In the genomic region with DNA sequence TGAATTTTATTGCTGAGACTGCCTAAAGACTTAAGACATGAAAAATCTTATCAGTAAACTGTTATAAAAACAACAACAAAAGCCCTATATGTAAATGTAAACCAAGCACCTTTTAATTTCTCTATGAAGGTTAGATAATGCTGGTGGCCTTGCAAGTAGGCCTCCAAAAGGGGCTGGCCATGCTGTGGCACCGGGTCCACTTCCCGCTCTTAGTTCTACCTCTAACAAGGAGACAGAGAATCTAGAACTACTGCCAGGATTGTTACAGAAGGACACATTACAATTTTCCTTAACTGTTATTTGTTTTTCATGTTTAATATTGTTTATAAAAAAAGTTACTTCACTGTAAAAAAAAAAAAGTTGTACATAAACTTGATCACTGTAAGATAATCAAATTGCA, we compare ENCODE assay signal across 1 cellular context.
TF ChIP-seq lines count a peak whose summit lies in the region.

No MANE protein-coding gene starts in this region.

TF ChIP-seq in GM23338, 12 proteins besides CTCF, POLR2A, EP300 and RAD21 (continued from another document):
- TF ChIP-seq, protein P1, sequence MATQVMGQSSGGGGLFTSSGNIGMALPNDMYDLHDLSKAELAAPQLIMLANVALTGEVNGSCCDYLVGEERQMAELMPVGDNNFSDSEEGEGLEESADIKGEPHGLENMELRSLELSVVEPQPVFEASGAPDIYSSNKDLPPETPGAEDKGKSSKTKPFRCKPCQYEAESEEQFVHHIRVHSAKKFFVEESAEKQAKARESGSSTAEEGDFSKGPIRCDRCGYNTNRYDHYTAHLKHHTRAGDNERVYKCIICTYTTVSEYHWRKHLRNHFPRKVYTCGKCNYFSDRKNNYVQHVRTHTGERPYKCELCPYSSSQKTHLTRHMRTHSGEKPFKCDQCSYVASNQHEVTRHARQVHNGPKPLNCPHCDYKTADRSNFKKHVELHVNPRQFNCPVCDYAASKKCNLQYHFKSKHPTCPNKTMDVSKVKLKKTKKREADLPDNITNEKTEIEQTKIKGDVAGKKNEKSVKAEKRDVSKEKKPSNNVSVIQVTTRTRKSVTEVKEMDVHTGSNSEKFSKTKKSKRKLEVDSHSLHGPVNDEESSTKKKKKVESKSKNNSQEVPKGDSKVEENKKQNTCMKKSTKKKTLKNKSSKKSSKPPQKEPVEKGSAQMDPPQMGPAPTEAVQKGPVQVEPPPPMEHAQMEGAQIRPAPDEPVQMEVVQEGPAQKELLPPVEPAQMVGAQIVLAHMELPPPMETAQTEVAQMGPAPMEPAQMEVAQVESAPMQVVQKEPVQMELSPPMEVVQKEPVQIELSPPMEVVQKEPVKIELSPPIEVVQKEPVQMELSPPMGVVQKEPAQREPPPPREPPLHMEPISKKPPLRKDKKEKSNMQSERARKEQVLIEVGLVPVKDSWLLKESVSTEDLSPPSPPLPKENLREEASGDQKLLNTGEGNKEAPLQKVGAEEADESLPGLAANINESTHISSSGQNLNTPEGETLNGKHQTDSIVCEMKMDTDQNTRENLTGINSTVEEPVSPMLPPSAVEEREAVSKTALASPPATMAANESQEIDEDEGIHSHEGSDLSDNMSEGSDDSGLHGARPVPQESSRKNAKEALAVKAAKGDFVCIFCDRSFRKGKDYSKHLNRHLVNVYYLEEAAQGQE (IDR thresholded peaks at IDR 0.05; ENCODE audit: unreplicated experiment) = no peak
- TF ChIP-seq CREB1 (CRISPR knock-in tag; IDR thresholded peaks at IDR 0.05; ENCODE audit: low read depth) (no peak), POLR2AphosphoS5 (IDR thresholded peaks at IDR 0.05; ENCODE audit: low read depth) (no peak), NANOG (IDR thresholded peaks at IDR 0.05; ENCODE audit: borderline replicate concordance) (no peak), JUNB (IDR thresholded peaks at IDR 0.05; ENCODE audit: unreplicated experiment) (no peak), EZH2phosphoT487 (IDR thresholded peaks at IDR 0.05; ENCODE audit: unreplicated experiment) (no peak), EZH2 (IDR thresholded peaks at IDR 0.05; ENCODE audit: low read depth, unreplicated experiment) (no peak), STAT1 (IDR thresholded peaks at IDR 0.05; ENCODE audit: unreplicated experiment) (no peak), ZNF114 (CRISPR knock-in tag; IDR thresholded peaks at IDR 0.05) (no peak)
- TF ChIP-seq, protein P2, sequence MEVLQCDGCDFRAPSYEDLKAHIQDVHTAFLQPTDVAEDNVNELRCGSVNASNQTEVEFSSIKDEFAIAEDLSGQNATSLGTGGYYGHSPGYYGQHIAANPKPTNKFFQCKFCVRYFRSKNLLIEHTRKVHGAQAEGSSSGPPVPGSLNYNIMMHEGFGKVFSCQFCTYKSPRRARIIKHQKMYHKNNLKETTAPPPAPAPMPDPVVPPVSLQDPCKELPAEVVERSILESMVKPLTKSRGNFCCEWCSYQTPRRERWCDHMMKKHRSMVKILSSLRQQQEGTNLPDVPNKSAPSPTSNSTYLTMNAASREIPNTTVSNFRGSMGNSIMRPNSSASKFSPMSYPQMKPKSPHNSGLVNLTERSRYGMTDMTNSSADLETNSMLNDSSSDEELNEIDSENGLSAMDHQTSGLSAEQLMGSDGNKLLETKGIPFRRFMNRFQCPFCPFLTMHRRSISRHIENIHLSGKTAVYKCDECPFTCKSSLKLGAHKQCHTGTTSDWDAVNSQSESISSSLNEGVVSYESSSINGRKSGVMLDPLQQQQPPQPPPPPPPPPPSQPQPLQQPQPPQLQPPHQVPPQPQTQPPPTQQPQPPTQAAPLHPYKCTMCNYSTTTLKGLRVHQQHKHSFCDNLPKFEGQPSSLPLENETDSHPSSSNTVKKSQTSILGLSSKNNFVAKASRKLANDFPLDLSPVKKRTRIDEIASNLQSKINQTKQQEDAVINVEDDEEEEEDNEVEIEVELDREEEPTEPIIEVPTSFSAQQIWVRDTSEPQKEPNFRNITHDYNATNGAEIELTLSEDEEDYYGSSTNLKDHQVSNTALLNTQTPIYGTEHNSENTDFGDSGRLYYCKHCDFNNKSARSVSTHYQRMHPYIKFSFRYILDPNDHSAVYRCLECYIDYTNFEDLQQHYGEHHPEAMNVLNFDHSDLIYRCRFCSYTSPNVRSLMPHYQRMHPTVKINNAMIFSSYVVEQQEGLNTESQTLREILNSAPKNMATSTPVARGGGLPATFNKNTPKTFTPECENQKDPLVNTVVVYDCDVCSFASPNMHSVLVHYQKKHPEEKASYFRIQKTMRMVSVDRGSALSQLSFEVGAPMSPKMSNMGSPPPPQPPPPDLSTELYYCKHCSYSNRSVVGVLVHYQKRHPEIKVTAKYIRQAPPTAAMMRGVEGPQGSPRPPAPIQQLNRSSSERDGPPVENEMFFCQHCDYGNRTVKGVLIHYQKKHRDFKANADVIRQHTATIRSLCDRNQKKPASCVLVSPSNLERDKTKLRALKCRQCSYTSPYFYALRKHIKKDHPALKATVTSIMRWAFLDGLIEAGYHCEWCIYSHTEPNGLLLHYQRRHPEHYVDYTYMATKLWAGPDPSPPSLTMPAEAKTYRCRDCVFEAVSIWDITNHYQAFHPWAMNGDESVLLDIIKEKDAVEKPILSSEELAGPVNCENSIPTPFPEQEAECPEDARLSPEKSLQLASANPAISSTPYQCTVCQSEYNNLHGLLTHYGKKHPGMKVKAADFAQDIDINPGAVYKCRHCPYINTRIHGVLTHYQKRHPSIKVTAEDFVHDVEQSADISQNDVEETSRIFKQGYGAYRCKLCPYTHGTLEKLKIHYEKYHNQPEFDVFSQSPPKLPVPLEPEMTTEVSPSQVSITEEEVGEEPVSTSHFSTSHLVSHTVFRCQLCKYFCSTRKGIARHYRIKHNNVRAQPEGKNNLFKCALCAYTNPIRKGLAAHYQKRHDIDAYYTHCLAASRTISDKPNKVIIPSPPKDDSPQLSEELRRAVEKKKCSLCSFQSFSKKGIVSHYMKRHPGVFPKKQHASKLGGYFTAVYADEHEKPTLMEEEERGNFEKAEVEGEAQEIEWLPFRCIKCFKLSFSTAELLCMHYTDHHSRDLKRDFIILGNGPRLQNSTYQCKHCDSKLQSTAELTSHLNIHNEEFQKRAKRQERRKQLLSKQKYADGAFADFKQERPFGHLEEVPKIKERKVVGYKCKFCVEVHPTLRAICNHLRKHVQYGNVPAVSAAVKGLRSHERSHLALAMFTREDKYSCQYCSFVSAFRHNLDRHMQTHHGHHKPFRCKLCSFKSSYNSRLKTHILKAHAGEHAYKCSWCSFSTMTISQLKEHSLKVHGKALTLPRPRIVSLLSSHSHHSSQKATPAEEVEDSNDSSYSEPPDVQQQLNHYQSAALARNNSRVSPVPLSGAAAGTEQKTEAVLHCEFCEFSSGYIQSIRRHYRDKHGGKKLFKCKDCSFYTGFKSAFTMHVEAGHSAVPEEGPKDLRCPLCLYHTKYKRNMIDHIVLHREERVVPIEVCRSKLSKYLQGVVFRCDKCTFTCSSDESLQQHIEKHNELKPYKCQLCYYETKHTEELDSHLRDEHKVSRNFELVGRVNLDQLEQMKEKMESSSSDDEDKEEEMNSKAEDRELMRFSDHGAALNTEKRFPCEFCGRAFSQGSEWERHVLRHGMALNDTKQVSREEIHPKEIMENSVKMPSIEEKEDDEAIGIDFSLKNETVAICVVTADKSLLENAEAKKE (CRISPR knock-in tag; IDR thresholded peaks at IDR 0.05) = no peak
- TF ChIP-seq, protein P3, sequence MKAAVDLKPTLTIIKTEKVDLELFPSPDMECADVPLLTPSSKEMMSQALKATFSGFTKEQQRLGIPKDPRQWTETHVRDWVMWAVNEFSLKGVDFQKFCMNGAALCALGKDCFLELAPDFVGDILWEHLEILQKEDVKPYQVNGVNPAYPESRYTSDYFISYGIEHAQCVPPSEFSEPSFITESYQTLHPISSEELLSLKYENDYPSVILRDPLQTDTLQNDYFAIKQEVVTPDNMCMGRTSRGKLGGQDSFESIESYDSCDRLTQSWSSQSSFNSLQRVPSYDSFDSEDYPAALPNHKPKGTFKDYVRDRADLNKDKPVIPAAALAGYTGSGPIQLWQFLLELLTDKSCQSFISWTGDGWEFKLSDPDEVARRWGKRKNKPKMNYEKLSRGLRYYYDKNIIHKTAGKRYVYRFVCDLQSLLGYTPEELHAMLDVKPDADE (IDR thresholded peaks at IDR 0.05) = no peak
